In genomic region chrX:67543818-67544217, GRCh38 we compare ENCODE assay signal across 8 cellular contexts. TPM values are rescaled to one million over a fixed set of nuclear protein-coding genes. Genes with fewer than 3 reads are reported as not detected.
DNase-seq lines count a peak whose midpoint lies in the region; ATAC-seq and TF ChIP-seq lines count a peak whose summit lies in the region.

Gene AR, plus strand, starts transcription at chrX:67544021. Its CDS starts 1,126 bp downstream, at chrX:67545147.

- DNase-seq in DMS 273 (lab: John Stamatoyannopoulos, UW; ENCODE audit: unreplicated experiment) (peak; percentile 38), DMS 273 treated with DMSO at 0.1 percent for 48 hours (lab: John Stamatoyannopoulos, UW) (no peak), islet precursor cell (peak; percentile 89), stomach (peak; percentile 58), NCI-H1694 treated with DMSO at 0.1 percent for 48 hours (lab: John Stamatoyannopoulos, UW) (no peak)
- DNase-seq in activated T-helper 1 cell treated with anti-CD3 and anti-CD28 coated beads, Interleukin-12 subunit alpha, Interleukin-12 subunit beta, Interleukin-2, Interleukin-4 antibody, amounts not matched to agents 30 ng/mL and 10 ng/mL and 1 ng/mL, durations not matched to agents 14 hours and 24 hours and 36 hours (ENCODE audit: low spot score), result no peak

- no peaks in the 10 kb centered on the region for H3K36me3 Mint-ChIP-seq in brain
- no peaks in the 10 kb centered on the region for H3K36me3 Mint-ChIP-seq in activated T-helper 1 cell treated with anti-CD3 and anti-CD28 coated beads, Interleukin-12 subunit alpha, Interleukin-12 subunit beta, Interleukin-2, Interleukin-4 antibody, amounts not matched to agents 30 ng/mL and 10 ng/mL and 1 ng/mL, durations not matched to agents 14 hours and 24 hours and 36 hours (ENCODE audit: low read depth)

- intact Hi-C loops in stomach (cut with DNase I; ENCODE audit: low total_unique reads), result no loop called here
- intact Hi-C loops in activated T-helper 1 cell treated with anti-CD3 and anti-CD28 coated beads, Interleukin-12 subunit alpha, Interleukin-12 subunit beta, Interleukin-2, Interleukin-4 antibody, amounts not matched to agents 30 ng/mL and 10 ng/mL and 1 ng/mL, durations not matched to agents 14 hours and 24 hours and 36 hours (cut with micrococcal nuclease), result no loop called here

- H3K27ac ChIP-seq in stomach, result peak within 1 kb of the TSS; percentile 33 to 77 (median 56)

- peaks cover 4% of the 10 kb centered on the region for H3K4me1 Mint-ChIP-seq in brain
- no peaks in the 10 kb centered on the region for H3K4me1 Mint-ChIP-seq in activated T-helper 1 cell treated with anti-CD3 and anti-CD28 coated beads, Interleukin-12 subunit alpha, Interleukin-12 subunit beta, Interleukin-2, Interleukin-4 antibody, amounts not matched to agents 30 ng/mL and 10 ng/mL and 1 ng/mL, durations not matched to agents 14 hours and 24 hours and 36 hours (ENCODE audit: low read depth)

- peaks cover 0 to 32% (median 27%) of the 10 kb centered on the region in 3 donors for H3K27me3 ChIP-seq in stomach

- no peak for ATAC-seq in GM18502 (IDR thresholded peaks at IDR 0.05; ENCODE audit: poor library complexity, unreplicated experiment)

- H3K9me3 Mint-ChIP-seq in brain, result peaks cover 0 to 11% (median 9%) of the 10 kb centered on the region in 5 experiments
- H3K9me3 Mint-ChIP-seq in activated T-helper 1 cell treated with anti-CD3 and anti-CD28 coated beads, Interleukin-12 subunit alpha, Interleukin-12 subunit beta, Interleukin-2, Interleukin-4 antibody, amounts not matched to agents 30 ng/mL and 10 ng/mL and 1 ng/mL, durations not matched to agents 14 hours and 24 hours and 36 hours, result no peaks in the 10 kb centered on the region

- peaks cover 0 to 22% (median 15%) of the 10 kb centered on the region in 4 donors for H3K4me1 ChIP-seq in stomach

- no peaks in the 10 kb centered on the region for H3K36me3 ChIP-seq in stomach

- TF ChIP-seq CTCF in brain (conservative IDR thresholded peaks at IDR 0.05) (no peak), stomach (IDR thresholded peaks at IDR 0.05) (no peak)

- H3K4me3 Mint-ChIP-seq in brain, result peak within 1 kb of the TSS; percentile 83 to 94 (median 89)
- no peak within 1 kb of the TSS for H3K4me3 Mint-ChIP-seq in activated T-helper 1 cell treated with anti-CD3 and anti-CD28 coated beads, Interleukin-12 subunit alpha, Interleukin-12 subunit beta, Interleukin-2, Interleukin-4 antibody, amounts not matched to agents 30 ng/mL and 10 ng/mL and 1 ng/mL, durations not matched to agents 14 hours and 24 hours and 36 hours

- peaks cover 0 to 3% (median 0%) of the 10 kb centered on the region in 4 donors for H3K9me3 ChIP-seq in stomach

- WGBS in stomach, 5 donors, result 0 to 31% (median 5%) methylated on average over 14 to 30 of the region's 30 CpGs

- peak within 1 kb of the TSS; percentile 46 to 94 (median 74) for H3K27ac Mint-ChIP-seq in brain
- H3K27ac Mint-ChIP-seq in activated T-helper 1 cell treated with anti-CD3 and anti-CD28 coated beads, Interleukin-12 subunit alpha, Interleukin-12 subunit beta, Interleukin-2, Interleukin-4 antibody, amounts not matched to agents 30 ng/mL and 10 ng/mL and 1 ng/mL, durations not matched to agents 14 hours and 24 hours and 36 hours, result no peak within 1 kb of the TSS

- TF ChIP-seq EP300 in stomach (IDR thresholded peaks at IDR 0.05), result no peak

- TF ChIP-seq POLR2A in stomach (IDR thresholded peaks at IDR 0.05), result no peak

- H3K27me3 Mint-ChIP-seq in brain, result peaks cover 13% of the 10 kb centered on the region
- peaks cover 17% of the 10 kb centered on the region for H3K27me3 Mint-ChIP-seq in activated T-helper 1 cell treated with anti-CD3 and anti-CD28 coated beads, Interleukin-12 subunit alpha, Interleukin-12 subunit beta, Interleukin-2, Interleukin-4 antibody, amounts not matched to agents 30 ng/mL and 10 ng/mL and 1 ng/mL, durations not matched to agents 14 hours and 24 hours and 36 hours (ENCODE audit: insufficient read depth)

- peak within 1 kb of the TSS; percentile 46 to 52 (median 47) for H3K4me3 ChIP-seq in stomach

RNA-seq across cellular contexts. Expression of gene AR, which starts in this region (rescaled TPM):
- polyA plus RNA-seq in brain (ENCODE audit: insufficient read depth, low read depth, low replicate concordance) (0.51 TPM), stomach (under 1 TPM; 0.50 to 0.76 (median 0.55) TPM)
- total RNA-seq in stomach, result 1 to 10 TPM; 1.2 to 8.8 (median 1.8) TPM
- total RNA-seq in activated T-helper 1 cell treated with anti-CD3 and anti-CD28 coated beads, Interleukin-12 subunit alpha, Interleukin-12 subunit beta, Interleukin-2, Interleukin-4 antibody, amounts not matched to agents 30 ng/mL and 10 ng/mL and 1 ng/mL, durations not matched to agents 14 hours and 24 hours and 36 hours, result not detected in 2 replicates

Comparison
In these comparisons a context has a peak if more than half of its experiments do, and no peak if none do; other contexts are left out.
1. DNase-seq: peak in DMS 273 (single experiment), islet precursor cell (single experiment) and stomach (single experiment); none in DMS 273 treated with DMSO at 0.1 percent for 48 hours (single experiment), NCI-H1694 treated with DMSO at 0.1 percent for 48 hours (single experiment) and activated T-helper 1 cell treated with anti-CD3 and anti-CD28 coated beads, Interleukin-12 subunit alpha, Interleukin-12 subunit beta, Interleukin-2, Interleukin-4 antibody, amounts not matched to agents 30 ng/mL and 10 ng/mL and 1 ng/mL, durations not matched to agents 14 hours and 24 hours and 36 hours (single experiment).